1 cellular context compared by ENCODE assay signal in genomic region chr20:35771689-35772562, GRCh38.
TF ChIP-seq lines count a peak whose summit lies in the region.

Gene PHF20, plus strand, starts transcription at chr20:35772015. Its CDS starts 29,508 bp downstream, at chr20:35801523.

TF ChIP-seq in HepG2, 621 proteins besides CTCF, POLR2A, EP300 and RAD21 (continued from another document and continues in another):
- TF ChIP-seq HIC2 (CRISPR knock-in tag; IDR thresholded peaks at IDR 0.05; ENCODE audit: low read depth) (peak; percentile 68; the same call in 1 of the 2 replicates), ZNF788 (CRISPR knock-in tag; IDR thresholded peaks at IDR 0.05; ENCODE audit: borderline replicate concordance) (peak; percentile 71; the same call in 1 of the 2 replicates), KIAA2018 (CRISPR knock-in tag; IDR thresholded peaks at IDR 0.05; ENCODE audit: borderline replicate concordance) (no peak; the same call in 1 of the 2 replicates), AGO2 (optimal IDR thresholded peaks at IDR 0.05; ENCODE audit: low read depth, low read length) (peak; percentile 94), PRDM15 (CRISPR knock-in tag; IDR thresholded peaks at IDR 0.05) (peak; percentile 65; the same call in 1 of the 2 replicates), ZFAT (CRISPR knock-in tag; conservative IDR thresholded peaks at IDR 0.05) (peak; percentile 61; the same call in 1 of the 2 replicates), BRCA1 (CRISPR knock-in tag; IDR thresholded peaks at IDR 0.05) (peak; percentile 59; the same call in 1 of the 2 replicates), ZNF557 (CRISPR knock-in tag; IDR thresholded peaks at IDR 0.05) (peak; percentile 92), ZNF703 (CRISPR knock-in tag; IDR thresholded peaks at IDR 0.05; ENCODE audit: borderline replicate concordance) (no peak), MXD4 (CRISPR knock-in tag; IDR thresholded peaks at IDR 0.05) (peak; percentile 89)
- TF ChIP-seq, protein P1, sequence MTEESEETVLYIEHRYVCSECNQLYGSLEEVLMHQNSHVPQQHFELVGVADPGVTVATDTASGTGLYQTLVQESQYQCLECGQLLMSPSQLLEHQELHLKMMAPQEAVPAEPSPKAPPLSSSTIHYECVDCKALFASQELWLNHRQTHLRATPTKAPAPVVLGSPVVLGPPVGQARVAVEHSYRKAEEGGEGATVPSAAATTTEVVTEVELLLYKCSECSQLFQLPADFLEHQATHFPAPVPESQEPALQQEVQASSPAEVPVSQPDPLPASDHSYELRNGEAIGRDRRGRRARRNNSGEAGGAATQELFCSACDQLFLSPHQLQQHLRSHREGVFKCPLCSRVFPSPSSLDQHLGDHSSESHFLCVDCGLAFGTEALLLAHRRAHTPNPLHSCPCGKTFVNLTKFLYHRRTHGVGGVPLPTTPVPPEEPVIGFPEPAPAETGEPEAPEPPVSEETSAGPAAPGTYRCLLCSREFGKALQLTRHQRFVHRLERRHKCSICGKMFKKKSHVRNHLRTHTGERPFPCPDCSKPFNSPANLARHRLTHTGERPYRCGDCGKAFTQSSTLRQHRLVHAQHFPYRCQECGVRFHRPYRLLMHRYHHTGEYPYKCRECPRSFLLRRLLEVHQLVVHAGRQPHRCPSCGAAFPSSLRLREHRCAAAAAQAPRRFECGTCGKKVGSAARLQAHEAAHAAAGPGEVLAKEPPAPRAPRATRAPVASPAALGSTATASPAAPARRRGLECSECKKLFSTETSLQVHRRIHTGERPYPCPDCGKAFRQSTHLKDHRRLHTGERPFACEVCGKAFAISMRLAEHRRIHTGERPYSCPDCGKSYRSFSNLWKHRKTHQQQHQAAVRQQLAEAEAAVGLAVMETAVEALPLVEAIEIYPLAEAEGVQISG (CRISPR knock-in tag; IDR thresholded peaks at IDR 0.05), result peak; percentile 73; the same call in 1 of the 2 replicates
- TF ChIP-seq, protein P2, sequence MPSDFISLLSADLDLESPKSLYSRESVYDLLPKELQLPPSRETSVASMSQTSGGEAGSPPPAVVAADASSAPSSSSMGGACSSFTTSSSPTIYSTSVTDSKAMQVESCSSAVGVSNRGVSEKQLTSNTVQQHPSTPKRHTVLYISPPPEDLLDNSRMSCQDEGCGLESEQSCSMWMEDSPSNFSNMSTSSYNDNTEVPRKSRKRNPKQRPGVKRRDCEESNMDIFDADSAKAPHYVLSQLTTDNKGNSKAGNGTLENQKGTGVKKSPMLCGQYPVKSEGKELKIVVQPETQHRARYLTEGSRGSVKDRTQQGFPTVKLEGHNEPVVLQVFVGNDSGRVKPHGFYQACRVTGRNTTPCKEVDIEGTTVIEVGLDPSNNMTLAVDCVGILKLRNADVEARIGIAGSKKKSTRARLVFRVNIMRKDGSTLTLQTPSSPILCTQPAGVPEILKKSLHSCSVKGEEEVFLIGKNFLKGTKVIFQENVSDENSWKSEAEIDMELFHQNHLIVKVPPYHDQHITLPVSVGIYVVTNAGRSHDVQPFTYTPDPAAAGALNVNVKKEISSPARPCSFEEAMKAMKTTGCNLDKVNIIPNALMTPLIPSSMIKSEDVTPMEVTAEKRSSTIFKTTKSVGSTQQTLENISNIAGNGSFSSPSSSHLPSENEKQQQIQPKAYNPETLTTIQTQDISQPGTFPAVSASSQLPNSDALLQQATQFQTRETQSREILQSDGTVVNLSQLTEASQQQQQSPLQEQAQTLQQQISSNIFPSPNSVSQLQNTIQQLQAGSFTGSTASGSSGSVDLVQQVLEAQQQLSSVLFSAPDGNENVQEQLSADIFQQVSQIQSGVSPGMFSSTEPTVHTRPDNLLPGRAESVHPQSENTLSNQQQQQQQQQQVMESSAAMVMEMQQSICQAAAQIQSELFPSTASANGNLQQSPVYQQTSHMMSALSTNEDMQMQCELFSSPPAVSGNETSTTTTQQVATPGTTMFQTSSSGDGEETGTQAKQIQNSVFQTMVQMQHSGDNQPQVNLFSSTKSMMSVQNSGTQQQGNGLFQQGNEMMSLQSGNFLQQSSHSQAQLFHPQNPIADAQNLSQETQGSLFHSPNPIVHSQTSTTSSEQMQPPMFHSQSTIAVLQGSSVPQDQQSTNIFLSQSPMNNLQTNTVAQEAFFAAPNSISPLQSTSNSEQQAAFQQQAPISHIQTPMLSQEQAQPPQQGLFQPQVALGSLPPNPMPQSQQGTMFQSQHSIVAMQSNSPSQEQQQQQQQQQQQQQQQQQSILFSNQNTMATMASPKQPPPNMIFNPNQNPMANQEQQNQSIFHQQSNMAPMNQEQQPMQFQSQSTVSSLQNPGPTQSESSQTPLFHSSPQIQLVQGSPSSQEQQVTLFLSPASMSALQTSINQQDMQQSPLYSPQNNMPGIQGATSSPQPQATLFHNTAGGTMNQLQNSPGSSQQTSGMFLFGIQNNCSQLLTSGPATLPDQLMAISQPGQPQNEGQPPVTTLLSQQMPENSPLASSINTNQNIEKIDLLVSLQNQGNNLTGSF (CRISPR knock-in tag; IDR thresholded peaks at IDR 0.05), result peak; percentile 93; the same call in 1 of the 2 replicates
- TF ChIP-seq, protein P3, sequence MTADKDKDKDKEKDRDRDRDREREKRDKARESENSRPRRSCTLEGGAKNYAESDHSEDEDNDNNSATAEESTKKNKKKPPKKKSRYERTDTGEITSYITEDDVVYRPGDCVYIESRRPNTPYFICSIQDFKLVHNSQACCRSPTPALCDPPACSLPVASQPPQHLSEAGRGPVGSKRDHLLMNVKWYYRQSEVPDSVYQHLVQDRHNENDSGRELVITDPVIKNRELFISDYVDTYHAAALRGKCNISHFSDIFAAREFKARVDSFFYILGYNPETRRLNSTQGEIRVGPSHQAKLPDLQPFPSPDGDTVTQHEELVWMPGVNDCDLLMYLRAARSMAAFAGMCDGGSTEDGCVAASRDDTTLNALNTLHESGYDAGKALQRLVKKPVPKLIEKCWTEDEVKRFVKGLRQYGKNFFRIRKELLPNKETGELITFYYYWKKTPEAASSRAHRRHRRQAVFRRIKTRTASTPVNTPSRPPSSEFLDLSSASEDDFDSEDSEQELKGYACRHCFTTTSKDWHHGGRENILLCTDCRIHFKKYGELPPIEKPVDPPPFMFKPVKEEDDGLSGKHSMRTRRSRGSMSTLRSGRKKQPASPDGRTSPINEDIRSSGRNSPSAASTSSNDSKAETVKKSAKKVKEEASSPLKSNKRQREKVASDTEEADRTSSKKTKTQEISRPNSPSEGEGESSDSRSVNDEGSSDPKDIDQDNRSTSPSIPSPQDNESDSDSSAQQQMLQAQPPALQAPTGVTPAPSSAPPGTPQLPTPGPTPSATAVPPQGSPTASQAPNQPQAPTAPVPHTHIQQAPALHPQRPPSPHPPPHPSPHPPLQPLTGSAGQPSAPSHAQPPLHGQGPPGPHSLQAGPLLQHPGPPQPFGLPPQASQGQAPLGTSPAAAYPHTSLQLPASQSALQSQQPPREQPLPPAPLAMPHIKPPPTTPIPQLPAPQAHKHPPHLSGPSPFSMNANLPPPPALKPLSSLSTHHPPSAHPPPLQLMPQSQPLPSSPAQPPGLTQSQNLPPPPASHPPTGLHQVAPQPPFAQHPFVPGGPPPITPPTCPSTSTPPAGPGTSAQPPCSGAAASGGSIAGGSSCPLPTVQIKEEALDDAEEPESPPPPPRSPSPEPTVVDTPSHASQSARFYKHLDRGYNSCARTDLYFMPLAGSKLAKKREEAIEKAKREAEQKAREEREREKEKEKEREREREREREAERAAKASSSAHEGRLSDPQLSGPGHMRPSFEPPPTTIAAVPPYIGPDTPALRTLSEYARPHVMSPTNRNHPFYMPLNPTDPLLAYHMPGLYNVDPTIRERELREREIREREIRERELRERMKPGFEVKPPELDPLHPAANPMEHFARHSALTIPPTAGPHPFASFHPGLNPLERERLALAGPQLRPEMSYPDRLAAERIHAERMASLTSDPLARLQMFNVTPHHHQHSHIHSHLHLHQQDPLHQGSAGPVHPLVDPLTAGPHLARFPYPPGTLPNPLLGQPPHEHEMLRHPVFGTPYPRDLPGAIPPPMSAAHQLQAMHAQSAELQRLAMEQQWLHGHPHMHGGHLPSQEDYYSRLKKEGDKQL (CRISPR knock-in tag; IDR thresholded peaks at IDR 0.05; ENCODE audit: low read depth), result 0 out of 2 replicates have a peak, but pooled peaks have one; percentile 55
- TF ChIP-seq, protein P4, sequence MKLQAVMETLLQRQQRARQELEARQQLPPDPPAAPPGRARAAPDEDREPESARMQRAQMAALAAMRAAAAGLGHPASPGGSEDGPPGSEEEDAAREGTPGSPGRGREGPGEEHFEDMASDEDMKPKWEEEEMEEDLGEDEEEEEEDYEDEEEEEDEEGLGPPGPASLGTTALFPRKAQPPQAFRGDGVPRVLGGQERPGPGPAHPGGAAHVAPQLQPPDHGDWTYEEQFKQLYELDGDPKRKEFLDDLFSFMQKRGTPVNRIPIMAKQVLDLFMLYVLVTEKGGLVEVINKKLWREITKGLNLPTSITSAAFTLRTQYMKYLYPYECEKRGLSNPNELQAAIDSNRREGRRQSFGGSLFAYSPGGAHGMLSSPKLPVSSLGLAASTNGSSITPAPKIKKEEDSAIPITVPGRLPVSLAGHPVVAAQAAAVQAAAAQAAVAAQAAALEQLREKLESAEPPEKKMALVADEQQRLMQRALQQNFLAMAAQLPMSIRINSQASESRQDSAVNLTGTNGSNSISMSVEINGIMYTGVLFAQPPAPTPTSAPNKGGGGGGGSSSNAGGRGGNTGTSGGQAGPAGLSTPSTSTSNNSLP (IDR thresholded peaks at IDR 0.05; ENCODE audit: low read depth, low read length), result no peak
